13 cellular contexts compared by ENCODE assay signal in genomic region chr7:98616381-98617050, GRCh38. TPM values are rescaled to one million over a fixed set of nuclear protein-coding genes. Genes with fewer than 3 reads are reported as not detected.
A peak's percentile ranks its signal among the peaks of the same experiment; 100 is the strongest.
DNase-seq lines count a peak whose midpoint lies in the region; TF ChIP-seq lines count a peak whose summit lies in the region.
"Had no signal": no experiment of that assay in that cellular context is flagged by ENCODE, and none has a peak within 500 bp of the region (broad histone marks: within the 10 kb centered on the region; RNA-seq: fewer than 3 reads in every experiment).

No MANE protein-coding gene starts in this region.

- H3K27me3 ChIP-seq in iPS-18a (ENCODE audit: control insufficient read depth, insufficient read depth, low read length) (peaks cover 62% of the 10 kb centered on the region), suprapubic skin (peaks cover 57% of the 10 kb centered on the region)

- POLR2A ChIA-PET in HEK293T (lab: Yijun Ruan, JAX): interaction anchor here (0.6 to 1.4 kb wide), 7 partner anchors 8 to 47 kb away, joined by 3 to 5 read pairs (median 4); no protein-coding TSS in a partner anchor
- POLR2A ChIA-PET in RWPE1 (lab: Yijun Ruan, JAX; ENCODE audit: low non-redundant PET): interaction anchor here (0.6 kb wide), 1 partner anchor 442 kb away, joined by 4 read pairs; no protein-coding TSS in a partner anchor

- H3K9me3 ChIP-seq in iPS-18a (ENCODE audit: control insufficient read depth, low read depth, low read length): no peaks in the 10 kb centered on the region
- no peaks in the 10 kb centered on the region for H3K9me3 ChIP-seq in suprapubic skin

- CTCF ChIA-PET in HEK293T (lab: Yijun Ruan, JAX) (interaction anchor here (1.0 kb wide), 1 partner anchor 215 kb away, joined by 3 read pairs; the partner anchor contains the start of gene BAIAP2L1), RWPE1 (lab: Yijun Ruan, JAX) (interaction anchor here (1.3 to 1.4 kb wide), 2 partner anchors 10 to 129 kb away, joined by 6 read pairs; no protein-coding TSS in a partner anchor)

- no peak for TF ChIP-seq POLR2A in suprapubic skin (IDR thresholded peaks at IDR 0.05)

- no peak for TF ChIP-seq EP300 in suprapubic skin (IDR thresholded peaks at IDR 0.05)

- DNase-seq in HEK293T (ENCODE audit: extremely low spot score) (no peak), RWPE1 (ENCODE audit: low spot score) (no peak), suprapubic skin (ENCODE audit: low spot score in 2 of 2) (no peak), HCEC 1CT (no peak), A172 (ENCODE audit: low spot score) (no peak), NOMO-1 treated with DMSO at 0.1 percent for 48 hours (lab: John Stamatoyannopoulos, UW; ENCODE audit: unreplicated experiment) (no peak)
- no peak for DNase-seq in stimulated activated CD4-positive, alpha-beta T cell treated with anti-CD3 and anti-CD28 coated beads, Interleukin-12 subunit alpha, Interleukin-12 subunit beta, amount 100 ng/mL, for 4 hours
- DNase-seq: activated effector memory CD4-positive, alpha-beta T cell treated with Interleukin-2 at 50 U/mL for 16 hours; COR-L47; IMR-90; NCI-H1694 had no signal

- no peak overlapping the region for H3K9ac ChIP-seq in iPS-18a (ENCODE audit: low read length)

- H3K4me3 ChIP-seq in iPS-18a (ENCODE audit: low read length) (peak overlapping the region; percentile 62), suprapubic skin (peak overlapping the region; percentile 44)

- peak overlapping the region; percentile 58; the same call in 1 of the 2 replicates for H3K27ac ChIP-seq in RWPE1
- no peak overlapping the region for H3K27ac ChIP-seq in iPS-18a (ENCODE audit: low read length)
- no peak overlapping the region for H3K27ac ChIP-seq in suprapubic skin

- H3K36me3 ChIP-seq in iPS-18a (ENCODE audit: control insufficient read depth, low read depth, low read length) (no peaks in the 10 kb centered on the region), suprapubic skin (no peaks in the 10 kb centered on the region)

- WGBS in suprapubic skin: 9% methylated on average over 21 of the region's 67 CpGs

- TF ChIP-seq CTCF in RWPE1 (conservative IDR thresholded peaks at IDR 0.05; ENCODE audit: low read depth): no peak
- TF ChIP-seq CTCF in suprapubic skin (IDR thresholded peaks at IDR 0.05): no peak

- peaks cover 12% of the 10 kb centered on the region for H3K4me1 ChIP-seq in iPS-18a (ENCODE audit: control insufficient read depth, low read depth, low read length)
- peaks cover 22% of the 10 kb centered on the region for H3K4me1 ChIP-seq in suprapubic skin

TF ChIP-seq in HEK293T, 16 proteins besides CTCF, POLR2A, EP300 and RAD21:
- TF ChIP-seq L3MBTL2 (conservative IDR thresholded peaks at IDR 0.05): peak; percentile 40
- no peak for TF ChIP-seq TARDBP (IDR thresholded peaks at IDR 0.05)

RNA-seq across cellular contexts. Expression of gene NPTX2, which starts 0.6 kb away (rescaled TPM):
- 10 to 100 TPM in 1 of 4 donors, 1 to 10 TPM in 3; 4.3 to 13.7 (median 8.6) TPM for total RNA-seq in suprapubic skin
- 0.07 TPM in 1 of 2 replicates, not detected in the other for total RNA-seq in A172 (2014; rRNA removed; shearing (Covaris generic))
- total RNA-seq: T-helper 1 cell treated with Interleukin-12 subunit alpha and Interleukin-12 subunit beta and Interleukin-4 antibody, amounts not matched to agents 30 ng/mL and 1 ng/mL, for 36 hours had no signal
